In the genomic region with DNA sequence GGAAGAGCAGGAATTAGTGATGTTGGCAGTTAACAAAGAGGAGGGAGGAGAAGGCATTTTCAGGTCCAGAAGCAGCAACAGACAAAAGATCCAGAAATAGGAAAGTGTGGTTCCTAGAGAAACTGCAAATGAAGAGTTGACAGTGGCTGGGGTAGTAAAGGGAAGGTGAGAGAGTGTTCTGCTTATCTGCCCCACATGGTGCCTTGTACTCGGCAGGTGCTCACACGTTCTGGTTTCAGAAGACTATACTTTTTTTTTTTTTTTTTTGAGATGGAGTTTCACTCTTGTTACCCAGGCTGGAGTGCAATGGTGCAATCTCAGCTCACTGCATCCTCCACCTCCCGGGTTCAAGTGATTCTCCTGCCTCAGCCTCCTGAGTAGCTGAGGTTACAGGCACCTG, we compare ENCODE assay signal across 1 cellular context.
TF ChIP-seq lines count a peak whose summit lies in the region.

No MANE protein-coding gene starts in this region.

TF ChIP-seq in HepG2, 621 proteins besides CTCF, POLR2A, EP300 and RAD21:
- TF ChIP-seq, protein P1, sequence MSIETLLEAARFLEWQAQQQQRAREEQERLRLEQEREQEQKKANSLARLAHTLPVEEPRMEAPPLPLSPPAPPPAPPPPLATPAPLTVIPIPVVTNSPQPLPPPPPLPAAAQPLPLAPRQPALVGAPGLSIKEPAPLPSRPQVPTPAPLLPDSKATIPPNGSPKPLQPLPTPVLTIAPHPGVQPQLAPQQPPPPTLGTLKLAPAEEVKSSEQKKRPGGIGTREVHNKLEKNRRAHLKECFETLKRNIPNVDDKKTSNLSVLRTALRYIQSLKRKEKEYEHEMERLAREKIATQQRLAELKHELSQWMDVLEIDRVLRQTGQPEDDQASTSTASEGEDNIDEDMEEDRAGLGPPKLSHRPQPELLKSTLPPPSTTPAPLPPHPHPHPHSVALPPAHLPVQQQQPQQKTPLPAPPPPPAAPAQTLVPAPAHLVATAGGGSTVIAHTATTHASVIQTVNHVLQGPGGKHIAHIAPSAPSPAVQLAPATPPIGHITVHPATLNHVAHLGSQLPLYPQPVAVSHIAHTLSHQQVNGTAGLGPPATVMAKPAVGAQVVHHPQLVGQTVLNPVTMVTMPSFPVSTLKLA (IDR thresholded peaks at IDR 0.05), result peak; percentile 49; the same call in 1 of the 2 replicates
